8 cellular contexts compared by ENCODE assay signal in the genomic region with DNA sequence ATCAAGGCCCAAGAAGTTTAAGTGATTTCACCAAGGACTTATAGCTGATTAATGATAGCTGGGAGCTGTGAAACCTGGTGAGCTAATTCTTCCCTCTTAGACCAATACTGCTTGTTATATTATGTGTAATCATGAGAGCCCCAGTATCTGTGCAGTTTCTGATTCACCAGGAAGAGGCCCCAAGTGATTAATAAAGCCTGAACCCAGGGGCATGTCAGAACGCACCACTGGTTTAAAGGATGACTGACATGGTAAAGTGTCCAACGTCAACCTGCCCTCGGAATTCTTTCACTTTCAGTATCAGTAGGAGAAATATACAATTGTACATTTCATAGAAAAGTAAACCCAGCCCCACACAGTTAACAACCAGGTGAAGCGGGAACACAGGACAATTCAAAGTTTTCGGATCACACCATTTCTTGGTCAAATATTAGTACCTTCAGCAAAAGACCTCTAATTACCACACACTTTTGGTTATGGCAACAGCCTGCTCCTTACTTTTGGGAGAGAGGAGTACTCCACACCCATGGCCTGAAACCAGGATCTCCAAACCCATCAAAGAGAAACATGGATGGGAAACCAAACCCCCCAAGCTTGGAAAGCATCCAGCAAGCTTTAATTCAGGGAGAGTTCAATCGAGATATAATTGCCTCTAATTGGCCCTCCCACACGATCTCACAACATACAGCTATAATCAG. TPM values are rescaled to one million over a fixed set of nuclear protein-coding genes. Genes with fewer than 3 reads are reported as not detected.
DNase-seq lines count a peak whose midpoint lies in the region; ATAC-seq and TF ChIP-seq lines count a peak whose summit lies in the region.

No MANE protein-coding gene starts in this region.

- H3K4me1 ChIP-seq in lower lobe of right lung (peaks cover 25% of the 10 kb centered on the region), tibial nerve (peaks cover 0 to 32% (median 10%) of the 10 kb centered on the region in 4 donors)

- H3K36me3 Mint-ChIP-seq in activated naive CD4-positive, alpha-beta T cell treated with anti-CD3 and anti-CD28 coated beads, Interleukin-2, amount 50 U/mL, for 72 hours, result no peaks in the 10 kb centered on the region

- peak overlapping the region; percentile 27 for H3K4me3 ChIP-seq in lower lobe of right lung
- H3K4me3 ChIP-seq in tibial nerve, result peak overlapping the region in 3 of 4 donors; percentile 3 to 34 (median 16)
- no peak overlapping the region for H3K4me3 ChIP-seq in H7 (ENCODE audit: insufficient read depth, low read depth, low read length)
- no peak overlapping the region for H3K4me3 ChIP-seq in lower leg skin (ENCODE audit: low read depth, poor library complexity, severe bottlenecking)

- no peaks in the 10 kb centered on the region for H3K9me3 Mint-ChIP-seq in activated naive CD4-positive, alpha-beta T cell treated with anti-CD3 and anti-CD28 coated beads, Interleukin-2, amount 50 U/mL, for 72 hours

- intact Hi-C loops in lower lobe of right lung (cut with DNase I) (no loop called here), lower leg skin (cut with DNase I; ENCODE audit: low total_unique reads) (no loop called here)

- POLR2A ChIA-PET in GM10248 (lab: Yijun Ruan, JAX), result interaction anchor here (0.6 kb wide), 1 partner anchor 600 kb away, joined by 3 read pairs; no protein-coding TSS in a partner anchor

- H3K9me3 ChIP-seq in lower lobe of right lung (no peaks in the 10 kb centered on the region), tibial nerve (no peaks in the 10 kb centered on the region)

- H3K27me3 ChIP-seq in lower lobe of right lung (ENCODE audit: low read depth), result no peaks in the 10 kb centered on the region
- H3K27me3 ChIP-seq in tibial nerve, result no peaks in the 10 kb centered on the region
- no peaks in the 10 kb centered on the region for H3K27me3 ChIP-seq in H7 (ENCODE audit: control insufficient read depth, insufficient read depth, low read length)

- H3K27ac ChIP-seq in lower lobe of right lung (peak overlapping the region; percentile 56), tibial nerve (peak overlapping the region in 3 of 4 donors; percentile 14 to 57 (median 46))

- H3K36me3 ChIP-seq in lower lobe of right lung (no peaks in the 10 kb centered on the region), tibial nerve (no peaks in the 10 kb centered on the region), H7 (replicated peaks; ENCODE audit: control insufficient read depth, insufficient read depth, low read length) (no peaks in the 10 kb centered on the region)

- ATAC-seq in GM21367 (IDR thresholded peaks at IDR 0.05; ENCODE audit: unreplicated experiment) (peak; percentile 88), lower lobe of right lung (peak; percentile 68 to 94)
- peak; percentile 98 to 99 for ATAC-seq in activated naive CD4-positive, alpha-beta T cell treated with anti-CD3 and anti-CD28 coated beads, Interleukin-2, amount 50 U/mL, for 72 hours

- WGBS in tibial nerve, 2 donors, result 51 to 52% methylated on average over 7 of the region's 7 CpGs
- WGBS in lower leg skin, 2 donors, result 32 to 37% methylated on average over 7 of the region's 7 CpGs

- peak overlapping the region in 1 of 2 donors; percentile 86 for H3K27ac Mint-ChIP-seq in activated naive CD4-positive, alpha-beta T cell treated with anti-CD3 and anti-CD28 coated beads, Interleukin-2, amount 50 U/mL, for 72 hours

- DNase-seq in GM10248 (ENCODE audit: extremely low spot score), result peak; percentile 73
- DNase-seq in HK-2 (ENCODE audit: unreplicated experiment), result peak; percentile 51
- peak in 1 of 2 donors; percentile 36 for DNase-seq in activated naive CD4-positive, alpha-beta T cell treated with anti-CD3 and anti-CD28 coated beads, Interleukin-2, amount 50 U/mL, for 72 hours (ENCODE audit: low spot score in 2 of 2)
- no peak for DNase-seq in lower lobe of right lung
- no peak for DNase-seq in tibial nerve (ENCODE audit: low spot score in 2 of 2)
- no peak for DNase-seq in H7
- no peak for DNase-seq in lower leg skin (ENCODE audit: low spot score in 2 of 2)

- no peak for TF ChIP-seq CTCF in GM10248 (IDR thresholded peaks at IDR 0.05; ENCODE audit: control extremely low read depth, extremely low read depth, low read depth, missing control alignments)
- no peak for TF ChIP-seq CTCF in lower lobe of right lung (IDR thresholded peaks at IDR 0.05)
- TF ChIP-seq CTCF in tibial nerve (IDR thresholded peaks at IDR 0.05), result no peak
- no peak for TF ChIP-seq CTCF in lower leg skin (IDR thresholded peaks at IDR 0.05)

- no peak for TF ChIP-seq POLR2A in tibial nerve (IDR thresholded peaks at IDR 0.05)
- TF ChIP-seq POLR2A in lower leg skin (IDR thresholded peaks at IDR 0.05), result no peak

- CTCF ChIA-PET in GM10248 (lab: Yijun Ruan, JAX), result interaction anchor here (1.1 to 1.9 kb wide), 6 partner anchors 8 to 521 kb away, joined by 3 to 9 read pairs (median 4); no protein-coding TSS in a partner anchor

- TF ChIP-seq EP300 in tibial nerve (IDR thresholded peaks at IDR 0.05), result no peak

RNA-seq across cellular contexts. Expression of a gene that starts 28.5 kb away (rescaled TPM):
- total RNA-seq in activated naive CD4-positive, alpha-beta T cell treated with anti-CD3 and anti-CD28 coated beads, Interleukin-2, amount 50 U/mL, for 72 hours, result not detected
- 9.7 TPM for total RNA-seq in lower lobe of right lung
- total RNA-seq in tibial nerve, result 10 to 100 TPM in 3 of 4 donors, 1 to 10 TPM in 1; 9.0 to 16.1 (median 14.6) TPM
- 0.62 and 1.3 TPM in 2 replicates for total RNA-seq in H7 (2014; rRNA removed; shearing (Covaris generic))
- total RNA-seq in lower leg skin, result 10 to 100 TPM; 13.8 to 18.2 (median 17.5) TPM

Comparison
In these comparisons a context has a peak if more than half of its experiments do, and no peak if none do; other contexts are left out.
1. DNase-seq: peak in GM10248 (single experiment) and HK-2 (single experiment); none in lower lobe of right lung (single experiment), tibial nerve (0 of 2), H7 (single experiment) and lower leg skin (0 of 2).
2. H3K4me3 ChIP-seq: peak in lower lobe of right lung (single experiment) and tibial nerve (3 of 4); none in H7 (single experiment) and lower leg skin (single experiment).
3. Peak in every context shown above with its lines, with median percentiles within 50 percentile points of each other: ATAC-seq.